1 cellular context compared by ENCODE assay signal in genomic region chr16:23556881-23557778, GRCh38.
TF ChIP-seq lines count a peak whose summit lies in the region.

Gene EARS2, minus strand, starts transcription at chr16:23557350. Its CDS starts 7 bp downstream, at chr16:23557343.
Gene UBFD1, plus strand, starts transcription at chr16:23557727. Its CDS starts 16 bp downstream, at chr16:23557743.

TF ChIP-seq in HepG2, 621 proteins besides CTCF, POLR2A, EP300 and RAD21 (continued from another document and continues in another):
- TF ChIP-seq ZUFSP (CRISPR knock-in tag; IDR thresholded peaks at IDR 0.05; ENCODE audit: borderline replicate concordance) (no peak), HCFC1 (IDR thresholded peaks at IDR 0.05; ENCODE audit: low read depth, low read length) (peak; percentile 62), E2F2 (CRISPR knock-in tag; IDR thresholded peaks at IDR 0.05; ENCODE audit: borderline replicate concordance) (peak; percentile 98), RXRA (CRISPR knock-in tag; IDR thresholded peaks at IDR 0.05) (peak; percentile 69; the same call in 1 of the 2 replicates), ZBTB4 (CRISPR knock-in tag; IDR thresholded peaks at IDR 0.05; ENCODE audit: borderline replicate concordance) (peak; percentile 96), ZNF773 (CRISPR knock-in tag; IDR thresholded peaks at IDR 0.05; ENCODE audit: borderline replicate concordance) (peak; percentile 96), NFYB (CRISPR knock-in tag; IDR thresholded peaks at IDR 0.05) (peak; percentile 88), KLF13 (CRISPR knock-in tag; IDR thresholded peaks at IDR 0.05) (peak; percentile 94; the same call in 1 of the 2 replicates), LCORL (IDR thresholded peaks at IDR 0.05) (no peak), LCORL (CRISPR knock-in tag; IDR thresholded peaks at IDR 0.05) (peak; percentile 90), ZNF512B (CRISPR knock-in tag; IDR thresholded peaks at IDR 0.05; ENCODE audit: borderline replicate concordance) (no peak), YY1 (IDR thresholded peaks at IDR 0.05; ENCODE audit: insufficient read depth, insufficient replicate concordance, low read depth, low read length) (peak; percentile 95), TARDBP (CRISPR knock-in tag; IDR thresholded peaks at IDR 0.05) (peak; percentile 97), MBNL3 (CRISPR knock-in tag; conservative IDR thresholded peaks at IDR 0.05) (no peak), ZNF333 (CRISPR knock-in tag; IDR thresholded peaks at IDR 0.05; ENCODE audit: borderline replicate concordance) (peak; percentile 92; the same call in 1 of the 2 replicates), ZFP36L1 (CRISPR knock-in tag; IDR thresholded peaks at IDR 0.05) (peak; percentile 76; the same call in 1 of the 2 replicates), U2AF1 (optimal IDR thresholded peaks at IDR 0.05; ENCODE audit: low read depth, low read length) (peak; percentile 90), MAZ (IDR thresholded peaks at IDR 0.05; ENCODE audit: borderline replicate concordance, low read depth, low read length) (peak; percentile 96), MAZ (CRISPR knock-in tag; IDR thresholded peaks at IDR 0.05; ENCODE audit: low read depth) (peak; percentile 95), JUND (CRISPR knock-in tag; IDR thresholded peaks at IDR 0.05) (no peak), SALL1 (CRISPR knock-in tag; IDR thresholded peaks at IDR 0.05) (peak; percentile 93), ZMAT3 (CRISPR knock-in tag; conservative IDR thresholded peaks at IDR 0.05) (peak; percentile 94), NFIC (IDR thresholded peaks at IDR 0.05; ENCODE audit: low read length) (peak; percentile 41; the same call in 1 of the 2 replicates), SP4 (CRISPR knock-in tag; IDR thresholded peaks at IDR 0.05) (peak; percentile 96), HES4 (CRISPR knock-in tag; IDR thresholded peaks at IDR 0.05; ENCODE audit: borderline replicate concordance) (peak; percentile 55; the same call in 1 of the 2 replicates), KDM3A (CRISPR knock-in tag; IDR thresholded peaks at IDR 0.05; ENCODE audit: low read depth) (peak; percentile 83), HMGXB4 (CRISPR knock-in tag; IDR thresholded peaks at IDR 0.05; ENCODE audit: borderline replicate concordance in 1 of 2, low read depth in 1 of 2) (peak; percentile 98 to 99), ZNF691 (CRISPR knock-in tag; IDR thresholded peaks at IDR 0.05; ENCODE audit: borderline replicate concordance, low read depth) (peak; percentile 20; the same call in 1 of the 2 replicates), ZBTB38 (CRISPR knock-in tag; IDR thresholded peaks at IDR 0.05) (peak; percentile 75; the same call in 1 of the 2 replicates), DMAP1 (CRISPR knock-in tag; IDR thresholded peaks at IDR 0.05) (peak; percentile 100), DNMT3B (CRISPR knock-in tag; conservative IDR thresholded peaks at IDR 0.05) (no peak; the same call in 1 of the 2 replicates), TRAFD1 (CRISPR knock-in tag; IDR thresholded peaks at IDR 0.05; ENCODE audit: borderline replicate concordance) (no peak; the same call in 1 of the 2 replicates), TAF1 (CRISPR knock-in tag; IDR thresholded peaks at IDR 0.05) (peak; percentile 89), ZFP1 (CRISPR knock-in tag; IDR thresholded peaks at IDR 0.05) (peak; percentile 93), ZGPAT (CRISPR knock-in tag; IDR thresholded peaks at IDR 0.05) (peak; percentile 99), ZNF891 (CRISPR knock-in tag; IDR thresholded peaks at IDR 0.05) (peak; percentile 82), ZNF20 (CRISPR knock-in tag; IDR thresholded peaks at IDR 0.05) (peak; percentile 95; the same call in 1 of the 2 replicates)
- TF ChIP-seq, protein P1, sequence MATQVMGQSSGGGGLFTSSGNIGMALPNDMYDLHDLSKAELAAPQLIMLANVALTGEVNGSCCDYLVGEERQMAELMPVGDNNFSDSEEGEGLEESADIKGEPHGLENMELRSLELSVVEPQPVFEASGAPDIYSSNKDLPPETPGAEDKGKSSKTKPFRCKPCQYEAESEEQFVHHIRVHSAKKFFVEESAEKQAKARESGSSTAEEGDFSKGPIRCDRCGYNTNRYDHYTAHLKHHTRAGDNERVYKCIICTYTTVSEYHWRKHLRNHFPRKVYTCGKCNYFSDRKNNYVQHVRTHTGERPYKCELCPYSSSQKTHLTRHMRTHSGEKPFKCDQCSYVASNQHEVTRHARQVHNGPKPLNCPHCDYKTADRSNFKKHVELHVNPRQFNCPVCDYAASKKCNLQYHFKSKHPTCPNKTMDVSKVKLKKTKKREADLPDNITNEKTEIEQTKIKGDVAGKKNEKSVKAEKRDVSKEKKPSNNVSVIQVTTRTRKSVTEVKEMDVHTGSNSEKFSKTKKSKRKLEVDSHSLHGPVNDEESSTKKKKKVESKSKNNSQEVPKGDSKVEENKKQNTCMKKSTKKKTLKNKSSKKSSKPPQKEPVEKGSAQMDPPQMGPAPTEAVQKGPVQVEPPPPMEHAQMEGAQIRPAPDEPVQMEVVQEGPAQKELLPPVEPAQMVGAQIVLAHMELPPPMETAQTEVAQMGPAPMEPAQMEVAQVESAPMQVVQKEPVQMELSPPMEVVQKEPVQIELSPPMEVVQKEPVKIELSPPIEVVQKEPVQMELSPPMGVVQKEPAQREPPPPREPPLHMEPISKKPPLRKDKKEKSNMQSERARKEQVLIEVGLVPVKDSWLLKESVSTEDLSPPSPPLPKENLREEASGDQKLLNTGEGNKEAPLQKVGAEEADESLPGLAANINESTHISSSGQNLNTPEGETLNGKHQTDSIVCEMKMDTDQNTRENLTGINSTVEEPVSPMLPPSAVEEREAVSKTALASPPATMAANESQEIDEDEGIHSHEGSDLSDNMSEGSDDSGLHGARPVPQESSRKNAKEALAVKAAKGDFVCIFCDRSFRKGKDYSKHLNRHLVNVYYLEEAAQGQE (IDR thresholded peaks at IDR 0.05; ENCODE audit: borderline replicate concordance in 1 of 2, low read depth in 1 of 2, low read length in 2 of 2): peak in 1 of 2 experiments; percentile 63; a peak in 2 of 4 replicates
